ENCODE assay signal across 1 cellular context in the genomic region with DNA sequence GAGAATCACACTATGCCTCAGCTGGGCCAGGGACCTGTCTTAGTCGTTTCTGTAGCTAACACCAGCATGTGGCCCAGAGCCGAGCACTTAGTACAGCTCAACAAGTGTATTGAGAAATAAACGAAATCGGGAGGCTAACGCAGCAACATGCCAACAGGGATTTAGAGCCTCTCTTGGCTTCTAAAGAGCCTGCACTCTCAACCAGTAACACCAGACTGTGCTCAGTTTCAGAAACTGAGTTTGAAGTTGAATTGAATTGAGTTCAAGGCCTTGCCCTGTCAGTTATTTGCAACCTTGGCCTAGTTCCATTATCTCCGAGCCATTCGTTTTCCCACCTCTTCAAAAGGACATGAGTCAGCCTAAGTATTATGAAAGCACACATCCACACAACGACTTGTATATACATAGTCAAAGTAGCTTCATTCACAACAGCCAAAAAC.
TF ChIP-seq lines count a peak whose summit lies in the region.

No MANE protein-coding gene starts in this region.

TF ChIP-seq in HepG2, 621 proteins besides CTCF, POLR2A, EP300 and RAD21 (continued from another document and continues in another):
- TF ChIP-seq, protein P1, sequence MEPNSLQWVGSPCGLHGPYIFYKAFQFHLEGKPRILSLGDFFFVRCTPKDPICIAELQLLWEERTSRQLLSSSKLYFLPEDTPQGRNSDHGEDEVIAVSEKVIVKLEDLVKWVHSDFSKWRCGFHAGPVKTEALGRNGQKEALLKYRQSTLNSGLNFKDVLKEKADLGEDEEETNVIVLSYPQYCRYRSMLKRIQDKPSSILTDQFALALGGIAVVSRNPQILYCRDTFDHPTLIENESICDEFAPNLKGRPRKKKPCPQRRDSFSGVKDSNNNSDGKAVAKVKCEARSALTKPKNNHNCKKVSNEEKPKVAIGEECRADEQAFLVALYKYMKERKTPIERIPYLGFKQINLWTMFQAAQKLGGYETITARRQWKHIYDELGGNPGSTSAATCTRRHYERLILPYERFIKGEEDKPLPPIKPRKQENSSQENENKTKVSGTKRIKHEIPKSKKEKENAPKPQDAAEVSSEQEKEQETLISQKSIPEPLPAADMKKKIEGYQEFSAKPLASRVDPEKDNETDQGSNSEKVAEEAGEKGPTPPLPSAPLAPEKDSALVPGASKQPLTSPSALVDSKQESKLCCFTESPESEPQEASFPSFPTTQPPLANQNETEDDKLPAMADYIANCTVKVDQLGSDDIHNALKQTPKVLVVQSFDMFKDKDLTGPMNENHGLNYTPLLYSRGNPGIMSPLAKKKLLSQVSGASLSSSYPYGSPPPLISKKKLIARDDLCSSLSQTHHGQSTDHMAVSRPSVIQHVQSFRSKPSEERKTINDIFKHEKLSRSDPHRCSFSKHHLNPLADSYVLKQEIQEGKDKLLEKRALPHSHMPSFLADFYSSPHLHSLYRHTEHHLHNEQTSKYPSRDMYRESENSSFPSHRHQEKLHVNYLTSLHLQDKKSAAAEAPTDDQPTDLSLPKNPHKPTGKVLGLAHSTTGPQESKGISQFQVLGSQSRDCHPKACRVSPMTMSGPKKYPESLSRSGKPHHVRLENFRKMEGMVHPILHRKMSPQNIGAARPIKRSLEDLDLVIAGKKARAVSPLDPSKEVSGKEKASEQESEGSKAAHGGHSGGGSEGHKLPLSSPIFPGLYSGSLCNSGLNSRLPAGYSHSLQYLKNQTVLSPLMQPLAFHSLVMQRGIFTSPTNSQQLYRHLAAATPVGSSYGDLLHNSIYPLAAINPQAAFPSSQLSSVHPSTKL (CRISPR knock-in tag; IDR thresholded peaks at IDR 0.05): peak; percentile 74
- TF ChIP-seq MAFK (conservative IDR thresholded peaks at IDR 0.05 in 1 of 2, IDR thresholded peaks at IDR 0.05 in 1 of 2; ENCODE audit: low read length in 2 of 2) (0 out of 4 replicates have a peak, but pooled peaks of 1 of the 2 experiments have one; percentile 14), HIVEP1 (CRISPR knock-in tag; IDR thresholded peaks at IDR 0.05) (no peak), ZNF33A (CRISPR knock-in tag; IDR thresholded peaks at IDR 0.05; ENCODE audit: borderline replicate concordance) (0 out of 2 replicates have a peak, but pooled peaks have one; percentile 43), FOSL2 (CRISPR knock-in tag; IDR thresholded peaks at IDR 0.05) (peak; percentile 87), ZNF510 (CRISPR knock-in tag; IDR thresholded peaks at IDR 0.05; ENCODE audit: low read depth) (no peak), ZNF768 (CRISPR knock-in tag; IDR thresholded peaks at IDR 0.05) (no peak), BCL6 (CRISPR knock-in tag; IDR thresholded peaks at IDR 0.05) (peak; percentile 39), PHF20 (CRISPR knock-in tag; IDR thresholded peaks at IDR 0.05) (no peak), BHLHE40 (IDR thresholded peaks at IDR 0.05; ENCODE audit: low read length) (no peak), ZNF501 (CRISPR knock-in tag; IDR thresholded peaks at IDR 0.05) (no peak), U2AF1 (optimal IDR thresholded peaks at IDR 0.05; ENCODE audit: low read depth, low read length) (no peak), MED1 (CRISPR knock-in tag; IDR thresholded peaks at IDR 0.05) (peak; percentile 43; the same call in 1 of the 2 replicates), TRIM24 (CRISPR knock-in tag; IDR thresholded peaks at IDR 0.05) (0 out of 2 replicates have a peak, but pooled peaks have one; percentile 37), HNF4A (CRISPR knock-in tag; IDR thresholded peaks at IDR 0.05) (peak; percentile 38; the same call in 1 of the 2 replicates), SAP130 (CRISPR knock-in tag; IDR thresholded peaks at IDR 0.05; ENCODE audit: low read depth) (0 out of 2 replicates have a peak, but pooled peaks have one; percentile 27), ZNF329 (CRISPR knock-in tag; IDR thresholded peaks at IDR 0.05; ENCODE audit: low read depth) (no peak), TBX3 (IDR thresholded peaks at IDR 0.05; ENCODE audit: borderline replicate concordance) (0 out of 2 replicates have a peak, but pooled peaks have one; percentile 24), HMG20A (CRISPR knock-in tag; IDR thresholded peaks at IDR 0.05; ENCODE audit: borderline replicate concordance) (peak; percentile 13; the same call in 1 of the 2 replicates), JUNB (CRISPR knock-in tag; IDR thresholded peaks at IDR 0.05; ENCODE audit: borderline replicate concordance) (peak; percentile 47; the same call in 1 of the 2 replicates), ZFX (CRISPR knock-in tag; IDR thresholded peaks at IDR 0.05; ENCODE audit: low read depth) (peak; percentile 35; the same call in 1 of the 2 replicates), GABPA (IDR thresholded peaks at IDR 0.05; ENCODE audit: low read depth, low read length) (no peak), GABPA (CRISPR knock-in tag; IDR thresholded peaks at IDR 0.05; ENCODE audit: low read depth) (0 out of 2 replicates have a peak, but pooled peaks have one; percentile 5), RORA (CRISPR knock-in tag; IDR thresholded peaks at IDR 0.05) (peak; percentile 92; the same call in 1 of the 2 replicates), DPF2 (CRISPR knock-in tag; IDR thresholded peaks at IDR 0.05; ENCODE audit: borderline replicate concordance, low read depth) (no peak)
- TF ChIP-seq, protein P2, sequence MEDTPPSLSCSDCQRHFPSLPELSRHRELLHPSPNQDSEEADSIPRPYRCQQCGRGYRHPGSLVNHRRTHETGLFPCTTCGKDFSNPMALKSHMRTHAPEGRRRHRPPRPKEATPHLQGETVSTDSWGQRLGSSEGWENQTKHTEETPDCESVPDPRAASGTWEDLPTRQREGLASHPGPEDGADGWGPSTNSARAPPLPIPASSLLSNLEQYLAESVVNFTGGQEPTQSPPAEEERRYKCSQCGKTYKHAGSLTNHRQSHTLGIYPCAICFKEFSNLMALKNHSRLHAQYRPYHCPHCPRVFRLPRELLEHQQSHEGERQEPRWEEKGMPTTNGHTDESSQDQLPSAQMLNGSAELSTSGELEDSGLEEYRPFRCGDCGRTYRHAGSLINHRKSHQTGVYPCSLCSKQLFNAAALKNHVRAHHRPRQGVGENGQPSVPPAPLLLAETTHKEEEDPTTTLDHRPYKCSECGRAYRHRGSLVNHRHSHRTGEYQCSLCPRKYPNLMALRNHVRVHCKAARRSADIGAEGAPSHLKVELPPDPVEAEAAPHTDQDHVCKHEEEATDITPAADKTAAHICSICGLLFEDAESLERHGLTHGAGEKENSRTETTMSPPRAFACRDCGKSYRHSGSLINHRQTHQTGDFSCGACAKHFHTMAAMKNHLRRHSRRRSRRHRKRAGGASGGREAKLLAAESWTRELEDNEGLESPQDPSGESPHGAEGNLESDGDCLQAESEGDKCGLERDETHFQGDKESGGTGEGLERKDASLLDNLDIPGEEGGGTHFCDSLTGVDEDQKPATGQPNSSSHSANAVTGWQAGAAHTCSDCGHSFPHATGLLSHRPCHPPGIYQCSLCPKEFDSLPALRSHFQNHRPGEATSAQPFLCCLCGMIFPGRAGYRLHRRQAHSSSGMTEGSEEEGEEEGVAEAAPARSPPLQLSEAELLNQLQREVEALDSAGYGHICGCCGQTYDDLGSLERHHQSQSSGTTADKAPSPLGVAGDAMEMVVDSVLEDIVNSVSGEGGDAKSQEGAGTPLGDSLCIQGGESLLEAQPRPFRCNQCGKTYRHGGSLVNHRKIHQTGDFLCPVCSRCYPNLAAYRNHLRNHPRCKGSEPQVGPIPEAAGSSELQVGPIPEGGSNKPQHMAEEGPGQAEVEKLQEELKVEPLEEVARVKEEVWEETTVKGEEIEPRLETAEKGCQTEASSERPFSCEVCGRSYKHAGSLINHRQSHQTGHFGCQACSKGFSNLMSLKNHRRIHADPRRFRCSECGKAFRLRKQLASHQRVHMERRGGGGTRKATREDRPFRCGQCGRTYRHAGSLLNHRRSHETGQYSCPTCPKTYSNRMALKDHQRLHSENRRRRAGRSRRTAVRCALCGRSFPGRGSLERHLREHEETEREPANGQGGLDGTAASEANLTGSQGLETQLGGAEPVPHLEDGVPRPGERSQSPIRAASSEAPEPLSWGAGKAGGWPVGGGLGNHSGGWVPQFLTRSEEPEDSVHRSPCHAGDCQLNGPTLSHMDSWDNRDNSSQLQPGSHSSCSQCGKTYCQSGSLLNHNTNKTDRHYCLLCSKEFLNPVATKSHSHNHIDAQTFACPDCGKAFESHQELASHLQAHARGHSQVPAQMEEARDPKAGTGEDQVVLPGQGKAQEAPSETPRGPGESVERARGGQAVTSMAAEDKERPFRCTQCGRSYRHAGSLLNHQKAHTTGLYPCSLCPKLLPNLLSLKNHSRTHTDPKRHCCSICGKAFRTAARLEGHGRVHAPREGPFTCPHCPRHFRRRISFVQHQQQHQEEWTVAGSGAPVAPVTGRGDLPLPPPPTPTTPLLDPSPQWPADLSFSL (CRISPR knock-in tag; IDR thresholded peaks at IDR 0.05): peak; percentile 44; the same call in 1 of the 2 replicates
- TF ChIP-seq, protein P3, sequence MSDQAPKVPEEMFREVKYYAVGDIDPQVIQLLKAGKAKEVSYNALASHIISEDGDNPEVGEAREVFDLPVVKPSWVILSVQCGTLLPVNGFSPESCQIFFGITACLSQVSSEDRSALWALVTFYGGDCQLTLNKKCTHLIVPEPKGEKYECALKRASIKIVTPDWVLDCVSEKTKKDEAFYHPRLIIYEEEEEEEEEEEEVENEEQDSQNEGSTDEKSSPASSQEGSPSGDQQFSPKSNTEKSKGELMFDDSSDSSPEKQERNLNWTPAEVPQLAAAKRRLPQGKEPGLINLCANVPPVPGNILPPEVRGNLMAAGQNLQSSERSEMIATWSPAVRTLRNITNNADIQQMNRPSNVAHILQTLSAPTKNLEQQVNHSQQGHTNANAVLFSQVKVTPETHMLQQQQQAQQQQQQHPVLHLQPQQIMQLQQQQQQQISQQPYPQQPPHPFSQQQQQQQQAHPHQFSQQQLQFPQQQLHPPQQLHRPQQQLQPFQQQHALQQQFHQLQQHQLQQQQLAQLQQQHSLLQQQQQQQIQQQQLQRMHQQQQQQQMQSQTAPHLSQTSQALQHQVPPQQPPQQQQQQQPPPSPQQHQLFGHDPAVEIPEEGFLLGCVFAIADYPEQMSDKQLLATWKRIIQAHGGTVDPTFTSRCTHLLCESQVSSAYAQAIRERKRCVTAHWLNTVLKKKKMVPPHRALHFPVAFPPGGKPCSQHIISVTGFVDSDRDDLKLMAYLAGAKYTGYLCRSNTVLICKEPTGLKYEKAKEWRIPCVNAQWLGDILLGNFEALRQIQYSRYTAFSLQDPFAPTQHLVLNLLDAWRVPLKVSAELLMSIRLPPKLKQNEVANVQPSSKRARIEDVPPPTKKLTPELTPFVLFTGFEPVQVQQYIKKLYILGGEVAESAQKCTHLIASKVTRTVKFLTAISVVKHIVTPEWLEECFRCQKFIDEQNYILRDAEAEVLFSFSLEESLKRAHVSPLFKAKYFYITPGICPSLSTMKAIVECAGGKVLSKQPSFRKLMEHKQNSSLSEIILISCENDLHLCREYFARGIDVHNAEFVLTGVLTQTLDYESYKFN (CRISPR knock-in tag; conservative IDR thresholded peaks at IDR 0.05): peak; percentile 56
- TF ChIP-seq, protein P4, sequence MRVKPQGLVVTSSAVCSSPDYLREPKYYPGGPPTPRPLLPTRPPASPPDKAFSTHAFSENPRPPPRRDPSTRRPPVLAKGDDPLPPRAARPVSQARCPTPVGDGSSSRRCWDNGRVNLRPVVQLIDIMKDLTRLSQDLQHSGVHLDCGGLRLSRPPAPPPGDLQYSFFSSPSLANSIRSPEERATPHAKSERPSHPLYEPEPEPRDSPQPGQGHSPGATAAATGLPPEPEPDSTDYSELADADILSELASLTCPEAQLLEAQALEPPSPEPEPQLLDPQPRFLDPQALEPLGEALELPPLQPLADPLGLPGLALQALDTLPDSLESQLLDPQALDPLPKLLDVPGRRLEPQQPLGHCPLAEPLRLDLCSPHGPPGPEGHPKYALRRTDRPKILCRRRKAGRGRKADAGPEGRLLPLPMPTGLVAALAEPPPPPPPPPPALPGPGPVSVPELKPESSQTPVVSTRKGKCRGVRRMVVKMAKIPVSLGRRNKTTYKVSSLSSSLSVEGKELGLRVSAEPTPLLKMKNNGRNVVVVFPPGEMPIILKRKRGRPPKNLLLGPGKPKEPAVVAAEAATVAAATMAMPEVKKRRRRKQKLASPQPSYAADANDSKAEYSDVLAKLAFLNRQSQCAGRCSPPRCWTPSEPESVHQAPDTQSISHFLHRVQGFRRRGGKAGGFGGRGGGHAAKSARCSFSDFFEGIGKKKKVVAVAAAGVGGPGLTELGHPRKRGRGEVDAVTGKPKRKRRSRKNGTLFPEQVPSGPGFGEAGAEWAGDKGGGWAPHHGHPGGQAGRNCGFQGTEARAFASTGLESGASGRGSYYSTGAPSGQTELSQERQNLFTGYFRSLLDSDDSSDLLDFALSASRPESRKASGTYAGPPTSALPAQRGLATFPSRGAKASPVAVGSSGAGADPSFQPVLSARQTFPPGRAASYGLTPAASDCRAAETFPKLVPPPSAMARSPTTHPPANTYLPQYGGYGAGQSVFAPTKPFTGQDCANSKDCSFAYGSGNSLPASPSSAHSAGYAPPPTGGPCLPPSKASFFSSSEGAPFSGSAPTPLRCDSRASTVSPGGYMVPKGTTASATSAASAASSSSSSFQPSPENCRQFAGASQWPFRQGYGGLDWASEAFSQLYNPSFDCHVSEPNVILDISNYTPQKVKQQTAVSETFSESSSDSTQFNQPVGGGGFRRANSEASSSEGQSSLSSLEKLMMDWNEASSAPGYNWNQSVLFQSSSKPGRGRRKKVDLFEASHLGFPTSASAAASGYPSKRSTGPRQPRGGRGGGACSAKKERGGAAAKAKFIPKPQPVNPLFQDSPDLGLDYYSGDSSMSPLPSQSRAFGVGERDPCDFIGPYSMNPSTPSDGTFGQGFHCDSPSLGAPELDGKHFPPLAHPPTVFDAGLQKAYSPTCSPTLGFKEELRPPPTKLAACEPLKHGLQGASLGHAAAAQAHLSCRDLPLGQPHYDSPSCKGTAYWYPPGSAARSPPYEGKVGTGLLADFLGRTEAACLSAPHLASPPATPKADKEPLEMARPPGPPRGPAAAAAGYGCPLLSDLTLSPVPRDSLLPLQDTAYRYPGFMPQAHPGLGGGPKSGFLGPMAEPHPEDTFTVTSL (CRISPR knock-in tag; IDR thresholded peaks at IDR 0.05; ENCODE audit: borderline replicate concordance): peak; percentile 70; the same call in 1 of the 2 replicates
- TF ChIP-seq, protein P5, sequence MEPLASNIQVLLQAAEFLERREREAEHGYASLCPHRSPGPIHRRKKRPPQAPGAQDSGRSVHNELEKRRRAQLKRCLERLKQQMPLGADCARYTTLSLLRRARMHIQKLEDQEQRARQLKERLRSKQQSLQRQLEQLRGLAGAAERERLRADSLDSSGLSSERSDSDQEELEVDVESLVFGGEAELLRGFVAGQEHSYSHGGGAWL (CRISPR knock-in tag; IDR thresholded peaks at IDR 0.05): no peak
- TF ChIP-seq, protein P6, sequence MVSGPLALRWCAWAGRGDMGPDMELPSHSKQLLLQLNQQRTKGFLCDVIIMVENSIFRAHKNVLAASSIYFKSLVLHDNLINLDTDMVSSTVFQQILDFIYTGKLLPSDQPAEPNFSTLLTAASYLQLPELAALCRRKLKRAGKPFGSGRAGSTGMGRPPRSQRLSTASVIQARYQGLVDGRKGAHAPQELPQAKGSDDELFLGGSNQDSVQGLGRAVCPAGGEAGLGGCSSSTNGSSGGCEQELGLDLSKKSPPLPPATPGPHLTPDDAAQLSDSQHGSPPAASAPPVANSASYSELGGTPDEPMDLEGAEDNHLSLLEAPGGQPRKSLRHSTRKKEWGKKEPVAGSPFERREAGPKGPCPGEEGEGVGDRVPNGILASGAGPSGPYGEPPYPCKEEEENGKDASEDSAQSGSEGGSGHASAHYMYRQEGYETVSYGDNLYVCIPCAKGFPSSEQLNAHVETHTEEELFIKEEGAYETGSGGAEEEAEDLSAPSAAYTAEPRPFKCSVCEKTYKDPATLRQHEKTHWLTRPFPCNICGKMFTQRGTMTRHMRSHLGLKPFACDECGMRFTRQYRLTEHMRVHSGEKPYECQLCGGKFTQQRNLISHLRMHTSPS (CRISPR knock-in tag; IDR thresholded peaks at IDR 0.05; ENCODE audit: low read depth): no peak
